Comparison of ENCODE assay signal across 17 cellular contexts in the genomic region with DNA sequence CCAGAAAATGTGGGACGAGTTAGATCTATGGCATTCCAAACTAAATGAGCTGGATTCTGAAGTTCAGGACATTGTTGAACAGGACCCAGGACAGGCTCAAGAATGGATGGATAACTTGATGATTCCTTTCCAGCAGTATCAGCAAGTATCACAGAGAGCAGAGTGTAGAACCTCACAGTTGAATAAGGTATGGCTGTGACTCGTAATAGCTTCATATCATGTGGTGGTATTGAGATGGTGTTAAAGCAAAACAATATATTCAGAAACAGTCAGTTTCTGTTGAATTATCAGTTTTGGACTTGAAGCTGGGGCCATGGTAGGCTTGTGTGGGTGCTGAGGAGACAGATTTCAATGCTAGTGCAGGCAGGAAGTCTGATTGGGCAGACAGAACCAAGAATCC.
A peak's percentile ranks its signal among the peaks of the same experiment; 100 is the strongest.
DNase-seq lines count a peak whose midpoint lies in the region; ATAC-seq, FAIRE-seq and TF ChIP-seq lines count a peak whose summit lies in the region.
"Had no signal": no experiment of that assay in that cellular context is flagged by ENCODE, and none has a peak within 500 bp of the region (broad histone marks: within the 10 kb centered on the region; RNA-seq: fewer than 3 reads in every experiment).

No MANE protein-coding gene starts in this region.

- H3K27me3 Mint-ChIP-seq in activated CD4-positive, alpha-beta T cell treated with anti-CD3 and anti-CD28 coated beads, Interleukin-2, amount 10 ng/mL, durations not matched to agents 7 days and 5 days, result no peaks in the 10 kb centered on the region

- no peak overlapping the region for H3K4me3 ChIP-seq in gastrocnemius medialis

- no peaks in the 10 kb centered on the region for H3K9me3 ChIP-seq in gastrocnemius medialis

- no peaks in the 10 kb centered on the region for H3K9me3 Mint-ChIP-seq in activated CD4-positive, alpha-beta T cell treated with anti-CD3 and anti-CD28 coated beads, Interleukin-2, amount 10 ng/mL, durations not matched to agents 7 days and 5 days

- H3K4me1 ChIP-seq in gastrocnemius medialis, result peaks cover 15 to 22% of the 10 kb centered on the region in 2 donors

- no peaks in the 10 kb centered on the region for H3K27me3 ChIP-seq in gastrocnemius medialis

- no peaks in the 10 kb centered on the region for H3K4me1 Mint-ChIP-seq in activated CD4-positive, alpha-beta T cell treated with anti-CD3 and anti-CD28 coated beads, Interleukin-2, amount 10 ng/mL, durations not matched to agents 7 days and 5 days

- no peak for ATAC-seq in gastrocnemius medialis

- H3K36me3 Mint-ChIP-seq in activated CD4-positive, alpha-beta T cell treated with anti-CD3 and anti-CD28 coated beads, Interleukin-2, amount 10 ng/mL, durations not matched to agents 7 days and 5 days (ENCODE audit: low read depth), result peaks cover 61% of the 10 kb centered on the region

- in situ Hi-C loops in gastrocnemius medialis (cut with MboI; ENCODE audit: low sequenced_read_pairs in 4 of 4), result no loop called here

- DNase-seq in activated CD4-positive, alpha-beta T cell treated with anti-CD3 and anti-CD28 coated beads, Interleukin-2, amount 10 ng/mL, durations not matched to agents 7 days and 5 days, result no peak
- no peak for DNase-seq in activated CD4-positive, alpha-beta T cell treated with anti-CD3 and anti-CD28 coated beads for 48 hours
- DNase-seq in H54 (ENCODE audit: insufficient read length, low spot score) (no peak), epithelial cell of prostate (ENCODE audit: low read depth, low spot score) (no peak), gastrocnemius medialis (no peak), dedifferentiated amniotic fluid mesenchymal stem cell (ENCODE audit: extremely low spot score) (no peak), islet precursor cell (no peak)
- no peak for DNase-seq in activated CD8-positive, alpha-beta memory T cell treated with anti-CD3 and anti-CD28 coated beads, Interleukin-2, amount 50 U/mL, for 48 hours
- DNase-seq: 8988T, C1 segment of cervical spinal cord, IMR-90, Kasumi-1, NCI-H1930, NCI-H2171 treated with DMSO at 0.1 percent for 48 hours, NCI-H82 had no signal

- POLR2A ChIA-PET in activated CD4-positive, alpha-beta T cell treated with anti-CD3 and anti-CD28 coated beads, Interleukin-2, amount 10 ng/mL, durations not matched to agents 7 days and 5 days (lab: Charles Lee), result no interaction called here

- intact Hi-C loops in gastrocnemius medialis (cut with DNase I; ENCODE audit: low total_unique reads), result loop anchor here (5.0 kb wide), 1 partner anchor 307 kb away; a partner anchor contains a TSS

- H3K27ac ChIP-seq in epithelial cell of prostate, result peak overlapping the region; percentile 12
- peak overlapping the region; percentile 69 to 86 (median 84) for H3K27ac ChIP-seq in gastrocnemius medialis

- peak overlapping the region; percentile 15 for H3K27ac Mint-ChIP-seq in activated CD4-positive, alpha-beta T cell treated with anti-CD3 and anti-CD28 coated beads, Interleukin-2, amount 10 ng/mL, durations not matched to agents 7 days and 5 days

- CTCF ChIA-PET in activated CD4-positive, alpha-beta T cell treated with anti-CD3 and anti-CD28 coated beads, Interleukin-2, amount 10 ng/mL, durations not matched to agents 7 days and 5 days (lab: Charles Lee), result no interaction called here

- no peak for TF ChIP-seq CTCF in gastrocnemius medialis (IDR thresholded peaks at IDR 0.05 in 4 of 5, conservative IDR thresholded peaks at IDR 0.05 in 1 of 5)

- peaks cover 0 to 19% of the 10 kb centered on the region in 2 donors for H3K36me3 ChIP-seq in gastrocnemius medialis

- peak; percentile 80 for FAIRE-seq in H54 (lab: Jason Lieb, UNC)
- FAIRE-seq: H1, RCC 7860 had no signal

- no peak for TF ChIP-seq POLR2A in H54 (IDR thresholded peaks at IDR 0.05; ENCODE audit: low read depth, low read length)
- no peak for TF ChIP-seq POLR2A in gastrocnemius medialis (IDR thresholded peaks at IDR 0.05)

- no peak overlapping the region for H3K4me3 Mint-ChIP-seq in activated CD4-positive, alpha-beta T cell treated with anti-CD3 and anti-CD28 coated beads, Interleukin-2, amount 10 ng/mL, durations not matched to agents 7 days and 5 days
